Comparison of ENCODE assay signal across 12 cellular contexts in genomic region chr12:28583771-28584261, GRCh38.
DNase-seq lines count a peak whose midpoint lies in the region; ATAC-seq and TF ChIP-seq lines count a peak whose summit lies in the region.
"Had no signal": no experiment of that assay in that cellular context is flagged by ENCODE, and none has a peak within 500 bp of the region (broad histone marks: within the 10 kb centered on the region; RNA-seq: fewer than 3 reads in every experiment).

No MANE protein-coding gene starts in this region.

- no peaks in the 10 kb centered on the region for H3K79me2 ChIP-seq in HCT116 (ENCODE audit: insufficient read depth, low read length)

- H3K4me3 ChIP-seq in HCT116 (replicated peaks in 1 of 2; ENCODE audit: low read depth in 1 of 2, low read length in 2 of 2) (no peak overlapping the region), Panc1 (ENCODE audit: low read depth in 2 of 2, low read length in 2 of 2) (no peak overlapping the region), epithelial cell of esophagus (ENCODE audit: low read length) (no peak overlapping the region), adrenal gland (no peak overlapping the region), testis (no peak overlapping the region)

- no peak overlapping the region for H3K27ac ChIP-seq in HCT116 (ENCODE audit: low read depth, low read length)
- H3K27ac ChIP-seq in Panc1 (ENCODE audit: low read length) = no peak overlapping the region
- H3K27ac ChIP-seq in adrenal gland = no peak overlapping the region
- H3K27ac ChIP-seq in testis = no peak overlapping the region

- RAD21 ChIA-PET in HCT116 (lab: Charles Lee; ENCODE audit: low non-redundant PET in 1 of 2, low total read pairs in 2 of 2, uncharacterized antibody in 2 of 2, unreplicated experiment in 2 of 2) = interaction anchor here in 1 of 2 experiments (1.1 kb wide), 1 partner anchor 289 kb away, joined by 3 read pairs; no protein-coding TSS in a partner anchor

- no peak for ATAC-seq in HCT116
- ATAC-seq in Panc1 = no peak
- no peak for ATAC-seq in HG02678 (IDR thresholded peaks at IDR 0.05; ENCODE audit: unreplicated experiment)
- ATAC-seq: left cardiac atrium had no signal

- no peaks in the 10 kb centered on the region for H3K27me3 ChIP-seq in HCT116 (ENCODE audit: insufficient read depth, low read length)
- no peaks in the 10 kb centered on the region for H3K27me3 ChIP-seq in Panc1 (ENCODE audit: control insufficient read depth, insufficient read depth, low read length)
- H3K27me3 ChIP-seq in adrenal gland = no peaks in the 10 kb centered on the region
- no peaks in the 10 kb centered on the region for H3K27me3 ChIP-seq in testis

- 76 to 86% (median 79%) methylated on average over 4 of the region's 4 CpGs for WGBS in adrenal gland, 4 donors
- 83 to 91% methylated on average over 4 of the region's 4 CpGs for WGBS in testis, 2 donors

- no peak for TF ChIP-seq RAD21 in HCT116 (IDR thresholded peaks at IDR 0.05; ENCODE audit: low read depth)

- H3K4me1 ChIP-seq in HCT116 (ENCODE audit: control insufficient read depth in 1 of 2, insufficient read depth in 2 of 2, low read length in 2 of 2) (no peaks in the 10 kb centered on the region), Panc1 (ENCODE audit: control insufficient read depth, insufficient read depth, low read length) (no peaks in the 10 kb centered on the region), adrenal gland (replicated peaks in 1 of 2) (no peaks in the 10 kb centered on the region), testis (no peaks in the 10 kb centered on the region)

- intact Hi-C loops in HCT116 (cut with micrococcal nuclease) (no loop called here), Panc1 (cut with micrococcal nuclease; ENCODE audit: unreplicated experiment) (no loop called here), adrenal gland (cut with DNase I) (no loop called here), testis (cut with DNase I; ENCODE audit: low total_unique reads) (no loop called here)

- DNase-seq in AG08395 (ENCODE audit: low spot score) (peak; percentile 65), HCT116 (ENCODE audit: low read depth, low spot score) (no peak), Panc1 (ENCODE audit: low read depth, low spot score) (no peak), epithelial cell of esophagus (ENCODE audit: low read depth) (peak; percentile 52), adrenal gland (no peak), DMS 273 treated with DMSO at 0.1 percent for 48 hours (lab: John Stamatoyannopoulos, UW) (no peak), testis (no peak)
- DNase-seq: cortex of kidney; left cardiac atrium; NCI-H526 treated with DMSO at 0.1 percent for 48 hours; stimulated activated naive CD4-positive, alpha-beta T cell treated with Interleukin-2 at 50 U/mL for 16 hours had no signal

- no peaks in the 10 kb centered on the region for H3K9me2 ChIP-seq in HCT116 (ENCODE audit: insufficient read depth)

- TF ChIP-seq CTCF in HCT116 (IDR thresholded peaks at IDR 0.05 in 2 of 3, conservative IDR thresholded peaks at IDR 0.05 in 1 of 3; ENCODE audit: borderline replicate concordance in 1 of 3, insufficient read depth in 1 of 3, low read depth in 2 of 3, low read length in 2 of 3) (peak in 2 of 3 experiments; percentile 25 to 45; a peak in 4 of 6 replicates), Panc1 (IDR thresholded peaks at IDR 0.05) (peak; percentile 43), epithelial cell of esophagus (IDR thresholded peaks at IDR 0.05; ENCODE audit: insufficient read depth, low read depth, low read length, missing control alignments) (no peak), adrenal gland (IDR thresholded peaks at IDR 0.05) (no peak), testis (IDR thresholded peaks at IDR 0.05) (no peak)

- POLR2A ChIA-PET in HCT116 (lab: Charles Lee) = no interaction called here
- POLR2A ChIA-PET in Panc1 (lab: Charles Lee) = no interaction called here

- H3K9me3 ChIP-seq in HCT116 (ENCODE audit: control insufficient read depth in 1 of 2, insufficient read depth in 1 of 2, low read depth in 1 of 2, low read length in 2 of 2) (no peaks in the 10 kb centered on the region), Panc1 (ENCODE audit: control insufficient read depth, insufficient read depth, low read depth, low read length) (no peaks in the 10 kb centered on the region), adrenal gland (replicated peaks in 1 of 3) (no peaks in the 10 kb centered on the region), testis (no peaks in the 10 kb centered on the region)

- no peak overlapping the region for H3K4me2 ChIP-seq in HCT116 (ENCODE audit: low read length)

- CTCF ChIA-PET in HCT116 (lab: Charles Lee) (interaction anchor here (1.3 to 1.9 kb wide), 2 partner anchors 12 to 289 kb away, joined by 4 to 5 read pairs; no protein-coding TSS in a partner anchor), Panc1 (lab: Charles Lee) (no interaction called here)

- BruUV-seq in HCT116 (replicated peaks; lab: Mats Ljungman, UMichigan) = no TSS peak
- no TSS peak for BruUV-seq in Panc1 (replicated peaks; lab: Mats Ljungman, UMichigan)

- TF ChIP-seq POLR2A in HCT116 (IDR thresholded peaks at IDR 0.05; ENCODE audit: borderline replicate concordance, extremely low read depth, insufficient read depth, insufficient read length) (no peak), adrenal gland (IDR thresholded peaks at IDR 0.05) (no peak), testis (IDR thresholded peaks at IDR 0.05) (no peak)

- no peaks in the 10 kb centered on the region for H4K20me1 ChIP-seq in HCT116 (ENCODE audit: insufficient read depth)

- H3K36me3 ChIP-seq in HCT116 (ENCODE audit: control insufficient read depth in 1 of 2, insufficient read depth in 2 of 2, low read length in 2 of 2) (no peaks in the 10 kb centered on the region), Panc1 (ENCODE audit: control insufficient read depth, insufficient read depth, low read length) (no peaks in the 10 kb centered on the region), adrenal gland (replicated peaks in 1 of 2) (no peaks in the 10 kb centered on the region), testis (ENCODE audit: low read depth, missing control alignments) (no peaks in the 10 kb centered on the region)

- in situ Hi-C loops in Panc1 (cut with HindIII; ENCODE audit: low pct_unique_long_range_greater_than_20kb, low sequenced_read_pairs) = no loop called here

- H3K9ac ChIP-seq in HCT116 (ENCODE audit: low read length) = no peak overlapping the region

- no peak overlapping the region for H2AFZ ChIP-seq in HCT116 (ENCODE audit: low read depth, low read length, poor library complexity, severe bottlenecking)

TF ChIP-seq in HCT116, 20 proteins besides CTCF, POLR2A, EP300 and RAD21 (continues in another document):
- TF ChIP-seq ZBTB33 (IDR thresholded peaks at IDR 0.05; ENCODE audit: extremely low read depth, insufficient replicate concordance, low read length) = no peak
- TF ChIP-seq JUND (IDR thresholded peaks at IDR 0.05) = no peak
- TF ChIP-seq ELF1 (IDR thresholded peaks at IDR 0.05; ENCODE audit: borderline replicate concordance, low read depth) = no peak
- TF ChIP-seq EZH2 (IDR thresholded peaks at IDR 0.05) = no peak
- no peak for TF ChIP-seq ATF3 (IDR thresholded peaks at IDR 0.05)
- no peak for TF ChIP-seq POLR2AphosphoS5 (IDR thresholded peaks at IDR 0.05; ENCODE audit: low read depth, low read length)
- no peak for TF ChIP-seq REST (IDR thresholded peaks at IDR 0.05; ENCODE audit: low read depth)
- no peak for TF ChIP-seq YY1 (IDR thresholded peaks at IDR 0.05; ENCODE audit: extremely low read depth, insufficient replicate concordance, low read depth, low read length)
- no peak for TF ChIP-seq SP1 (IDR thresholded peaks at IDR 0.05; ENCODE audit: low read depth)
- no peak for TF ChIP-seq CEBPB (IDR thresholded peaks at IDR 0.05; ENCODE audit: low read depth)
- TF ChIP-seq SRF (IDR thresholded peaks at IDR 0.05; ENCODE audit: low read depth) = no peak

Comparison
In these comparisons a context has a peak if more than half of its experiments do, and no peak if none do; other contexts are left out.
1. DNase-seq: peak in AG08395 (single experiment) and epithelial cell of esophagus (single experiment); none in HCT116 (single experiment), Panc1 (single experiment), adrenal gland (0 of 7), DMS 273 treated with DMSO at 0.1 percent for 48 hours (single experiment) and testis (single experiment).
2. CTCF ChIP-seq: peak in HCT116 (2 of 3) and Panc1 (single experiment); none in epithelial cell of esophagus (single experiment), adrenal gland (0 of 6) and testis (0 of 3).